ENCODE assay signal across 1 cellular context in genomic region chr19:58477130-58477529, GRCh38.
TF ChIP-seq lines count a peak whose summit lies in the region.

No MANE protein-coding gene starts in this region.

TF ChIP-seq in IMR-90, 13 proteins besides CTCF, POLR2A, EP300 and RAD21:
- TF ChIP-seq FOS (IDR thresholded peaks at IDR 0.05; ENCODE audit: low read depth, low read length) = no peak
